Comparison of ENCODE assay signal across 1 cellular context in the genomic region with DNA sequence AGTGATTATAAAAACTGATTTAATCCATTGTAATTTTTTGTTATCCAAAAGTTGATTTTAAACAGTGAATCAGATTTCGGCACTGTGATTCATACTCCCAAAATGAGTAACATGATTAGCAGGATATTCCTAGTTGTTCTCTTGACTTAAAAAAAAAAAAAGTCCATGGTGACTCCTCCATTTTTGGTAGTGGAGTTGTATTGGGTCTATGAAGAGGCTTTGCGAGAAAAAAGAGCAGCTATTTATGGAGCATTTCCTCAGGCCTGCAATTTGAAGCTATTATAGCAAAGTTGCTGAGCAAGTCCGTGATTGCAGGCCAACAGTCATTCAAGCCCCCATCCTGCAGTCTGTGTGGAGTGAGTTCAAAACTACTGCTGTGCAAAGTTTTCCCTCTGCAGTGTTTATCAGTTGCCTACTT.
TF ChIP-seq lines count a peak whose summit lies in the region.

No MANE protein-coding gene starts in this region.

TF ChIP-seq in PFSK-1, 5 proteins besides CTCF, POLR2A, EP300 and RAD21 (continued from another document):
- TF ChIP-seq, protein P1, sequence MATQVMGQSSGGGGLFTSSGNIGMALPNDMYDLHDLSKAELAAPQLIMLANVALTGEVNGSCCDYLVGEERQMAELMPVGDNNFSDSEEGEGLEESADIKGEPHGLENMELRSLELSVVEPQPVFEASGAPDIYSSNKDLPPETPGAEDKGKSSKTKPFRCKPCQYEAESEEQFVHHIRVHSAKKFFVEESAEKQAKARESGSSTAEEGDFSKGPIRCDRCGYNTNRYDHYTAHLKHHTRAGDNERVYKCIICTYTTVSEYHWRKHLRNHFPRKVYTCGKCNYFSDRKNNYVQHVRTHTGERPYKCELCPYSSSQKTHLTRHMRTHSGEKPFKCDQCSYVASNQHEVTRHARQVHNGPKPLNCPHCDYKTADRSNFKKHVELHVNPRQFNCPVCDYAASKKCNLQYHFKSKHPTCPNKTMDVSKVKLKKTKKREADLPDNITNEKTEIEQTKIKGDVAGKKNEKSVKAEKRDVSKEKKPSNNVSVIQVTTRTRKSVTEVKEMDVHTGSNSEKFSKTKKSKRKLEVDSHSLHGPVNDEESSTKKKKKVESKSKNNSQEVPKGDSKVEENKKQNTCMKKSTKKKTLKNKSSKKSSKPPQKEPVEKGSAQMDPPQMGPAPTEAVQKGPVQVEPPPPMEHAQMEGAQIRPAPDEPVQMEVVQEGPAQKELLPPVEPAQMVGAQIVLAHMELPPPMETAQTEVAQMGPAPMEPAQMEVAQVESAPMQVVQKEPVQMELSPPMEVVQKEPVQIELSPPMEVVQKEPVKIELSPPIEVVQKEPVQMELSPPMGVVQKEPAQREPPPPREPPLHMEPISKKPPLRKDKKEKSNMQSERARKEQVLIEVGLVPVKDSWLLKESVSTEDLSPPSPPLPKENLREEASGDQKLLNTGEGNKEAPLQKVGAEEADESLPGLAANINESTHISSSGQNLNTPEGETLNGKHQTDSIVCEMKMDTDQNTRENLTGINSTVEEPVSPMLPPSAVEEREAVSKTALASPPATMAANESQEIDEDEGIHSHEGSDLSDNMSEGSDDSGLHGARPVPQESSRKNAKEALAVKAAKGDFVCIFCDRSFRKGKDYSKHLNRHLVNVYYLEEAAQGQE (IDR thresholded peaks at IDR 0.05; ENCODE audit: insufficient read depth in 1 of 2, low read depth in 2 of 2, low read length in 2 of 2), result peak in 1 of 2 experiments; percentile 53; a peak in 1 of 4 replicates
